14 cellular contexts compared by ENCODE assay signal in genomic region chr4:24328711-24329110, GRCh38.
"Had no signal": no experiment of that assay in that cellular context is flagged by ENCODE, and none has a peak within 500 bp of the region (broad histone marks: within the 10 kb centered on the region; RNA-seq: fewer than 3 reads in every experiment).

No MANE protein-coding gene starts in this region.

- H3K27ac ChIP-seq: cardiac muscle cell, esophagus squamous epithelium, right atrium auricular region had no signal

- H3K4me3 ChIP-seq: cardiac muscle cell, esophagus squamous epithelium, right atrium auricular region had no signal

- ATAC-seq: activated T-helper 17 cell treated with anti-CD3 and anti-CD28 coated beads, Interleukin-2, amount 50 U/mL, for 72 hours; left lobe of liver; stimulated activated memory B cell treated with anti-CD40 and anti-IgM and Interleukin-4, amounts not matched to agents 10 μg/mL and 1 μg/mL and 100 μg/mL, for 72 hours had no signal

- H3K4me1 ChIP-seq: esophagus squamous epithelium, right atrium auricular region had no signal

- H3K36me3 ChIP-seq: cardiac muscle cell, esophagus squamous epithelium, right atrium auricular region had no signal

- H3K27me3 ChIP-seq: right atrium auricular region had no signal

- FAIRE-seq: colon, islet of Langerhans, urothelium cell line had no signal

- H3K9me3 ChIP-seq: esophagus squamous epithelium, right atrium auricular region had no signal

- DNase-seq: activated CD4-positive, alpha-beta T cell treated with anti-CD3 and anti-CD28 coated beads, Interleukin-2, amount 50 U/mL, for 48 hours; activated CD4-positive, CD25-positive, alpha-beta regulatory T cell treated with anti-CD3 and anti-CD28 coated beads, Interleukin-2, amount 50 U/mL, for 72 hours; activated naive CD4-positive, alpha-beta T cell treated with Interleukin-2 at 50 U/mL for 16 hours; esophagus squamous epithelium; naive B cell; stimulated activated CD4-positive, alpha-beta T cell treated with anti-CD3 and anti-CD28 coated beads, Interleukin-2, amount 100 ng/mL, for 48 hours had no signal
